28 cellular contexts compared by ENCODE assay signal in genomic region chr6:57210060-57210459, GRCh38.
"Had no signal": no experiment of that assay in that cellular context is flagged by ENCODE, and none has a peak within 500 bp of the region (broad histone marks: within the 10 kb centered on the region; RNA-seq: fewer than 3 reads in every experiment).

No MANE protein-coding gene starts in this region.

- H3K27me3 ChIP-seq: dorsolateral prefrontal cortex, gastroesophageal sphincter, heart left ventricle, hepatocyte, suprapubic skin, transverse colon, upper lobe of right lung, uterus had no signal

- H3K4me3 ChIP-seq: dorsolateral prefrontal cortex, gastroesophageal sphincter, heart left ventricle, hepatocyte, lung, mucosa of descending colon, prostate gland, skin epidermis, suprapubic skin, transverse colon, upper lobe of right lung, uterus had no signal

- H3K27ac Mint-ChIP-seq: endodermal cell; memory B cell; stimulated activated naive B cell treated with anti-CD40 and anti-IgM and Interleukin-4, amounts not matched to agents 10 μg/mL and 1 μg/mL and 100 μg/mL, for 72 hours; stimulated activated naive CD8-positive, alpha-beta T cell treated with anti-CD3 and anti-CD28 coated beads, Interleukin-15, amount 100 ng/mL, for 72 hours had no signal

- H3K4me1 Mint-ChIP-seq: memory B cell had no signal

- H3K36me3 Mint-ChIP-seq: stimulated activated naive B cell treated with anti-CD40 and anti-IgM and Interleukin-4, amounts not matched to agents 10 μg/mL and 1 μg/mL and 100 μg/mL, for 72 hours had no signal

- H3K4me3 Mint-ChIP-seq: endodermal cell; memory B cell; naive thymus-derived CD4-positive, alpha-beta T cell; nephron; stimulated activated naive B cell treated with anti-CD40 and anti-IgM and Interleukin-4, amounts not matched to agents 10 μg/mL and 1 μg/mL and 100 μg/mL, for 72 hours; stimulated activated naive CD8-positive, alpha-beta T cell treated with anti-CD3 and anti-CD28 coated beads, Interleukin-15, amount 100 ng/mL, for 72 hours had no signal

- H3K9me3 ChIP-seq: gastroesophageal sphincter, mucosa of descending colon, prostate gland, suprapubic skin, transverse colon, upper lobe of right lung, uterus had no signal

- H3K36me3 ChIP-seq: gastroesophageal sphincter, heart left ventricle, prostate gland, suprapubic skin, transverse colon, upper lobe of right lung, uterus had no signal

- H3K27me3 Mint-ChIP-seq: naive thymus-derived CD4-positive, alpha-beta T cell; stimulated activated naive B cell treated with anti-CD40 and anti-IgM and Interleukin-4, amounts not matched to agents 10 μg/mL and 1 μg/mL and 100 μg/mL, for 72 hours; stimulated activated naive CD8-positive, alpha-beta T cell treated with anti-CD3 and anti-CD28 coated beads, Interleukin-15, amount 100 ng/mL, for 72 hours had no signal

- DNase-seq: dorsolateral prefrontal cortex; effector CD8-positive, alpha-beta T cell; endodermal cell; foreskin fibroblast; heart left ventricle; kidney; mucosa of descending colon; naive thymus-derived CD4-positive, alpha-beta T cell; nucleus accumbens; right cardiac atrium; stimulated activated CD4-positive, alpha-beta T cell treated with anti-CD3 and anti-CD28 coated beads, Interleukin-15, amount 100 ng/mL, for 24 hours; stimulated activated CD4-positive, alpha-beta T cell treated with anti-CD3 and anti-CD28 coated beads, Interleukin-2, amount 100 ng/mL, for 48 hours; stimulated activated naive B cell treated with anti-CD40 and anti-IgM and Interleukin-4, amounts not matched to agents 10 μg/mL and 1 μg/mL and 100 μg/mL, for 72 hours; stimulated activated naive CD8-positive, alpha-beta T cell treated with anti-CD3 and anti-CD28 coated beads, Interleukin-15, amount 100 ng/mL, for 72 hours; transverse colon; upper lobe of right lung; uterus had no signal

- ATAC-seq: esophagus mucosa; gastroesophageal sphincter; heart left ventricle; left lobe of liver; mucosa of descending colon; naive thymus-derived CD4-positive, alpha-beta T cell; right cardiac atrium; stimulated activated naive B cell treated with anti-CD40 and anti-IgM and Interleukin-4, amounts not matched to agents 10 μg/mL and 1 μg/mL and 100 μg/mL, for 72 hours; stimulated activated naive CD8-positive, alpha-beta T cell treated with anti-CD3 and anti-CD28 coated beads, Interleukin-15, amount 100 ng/mL, for 72 hours; upper lobe of right lung had no signal

- H3K4me1 ChIP-seq: heart left ventricle, prostate gland, suprapubic skin, upper lobe of right lung had no signal

- H3K27ac ChIP-seq: dorsolateral prefrontal cortex, epithelial cell of prostate, gastroesophageal sphincter, heart left ventricle, hepatocyte, prostate gland, skin epidermis, suprapubic skin, upper lobe of right lung had no signal

- H3K9me3 Mint-ChIP-seq: endodermal cell; stimulated activated naive B cell treated with anti-CD40 and anti-IgM and Interleukin-4, amounts not matched to agents 10 μg/mL and 1 μg/mL and 100 μg/mL, for 72 hours had no signal
